Comparison of ENCODE assay signal across 1 cellular context in the genomic region with DNA sequence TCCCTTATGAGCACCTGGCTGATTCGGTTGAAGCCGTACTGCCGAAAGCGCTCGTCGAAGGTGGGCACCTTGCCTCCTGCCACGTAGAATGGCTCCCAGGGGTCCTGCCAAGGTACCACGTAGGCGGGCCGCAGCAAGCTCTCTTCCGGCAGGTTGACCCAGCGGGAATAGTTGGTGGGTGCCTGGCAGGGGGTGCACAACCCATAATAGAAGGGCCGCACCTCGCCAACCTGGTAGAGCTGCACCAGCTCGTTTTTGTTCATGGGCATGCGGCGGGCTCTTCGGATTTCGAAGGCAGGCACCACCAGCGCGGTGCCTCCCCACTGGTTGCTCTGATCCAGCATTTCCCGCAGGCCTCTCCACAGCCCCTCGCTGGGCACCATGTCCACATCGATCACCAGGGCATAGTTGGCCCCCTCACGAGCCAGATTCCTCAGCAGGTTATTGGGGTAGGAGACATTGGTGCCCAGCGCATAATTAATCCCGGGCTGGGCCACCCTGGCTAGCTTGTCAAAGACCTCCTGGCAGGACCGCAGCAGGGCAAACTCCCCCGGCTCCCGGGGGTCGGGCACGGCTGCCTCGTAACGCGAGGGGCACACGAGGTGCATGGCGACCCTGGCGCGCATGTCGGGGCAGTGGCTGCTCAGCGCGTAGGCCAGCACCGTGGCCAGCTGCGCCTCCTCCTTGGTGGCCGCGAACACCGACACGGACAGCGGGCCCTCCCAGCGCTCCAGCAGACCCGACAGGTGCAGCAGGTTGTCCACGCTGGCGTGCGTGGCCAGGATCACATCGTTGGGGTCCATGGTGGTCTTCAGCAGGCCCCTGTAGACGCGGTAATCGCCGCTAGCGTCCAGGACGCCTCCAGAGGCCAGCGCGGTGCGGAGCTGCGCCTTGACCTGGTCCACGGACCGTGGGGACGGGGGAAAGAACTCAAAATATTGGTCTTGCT.
TF ChIP-seq lines count a peak whose summit lies in the region.

No MANE protein-coding gene starts in this region.

TF ChIP-seq in HepG2, 621 proteins besides CTCF, POLR2A, EP300 and RAD21 (continued from another document and continues in another):
- TF ChIP-seq ZBTB40 (IDR thresholded peaks at IDR 0.05), result no peak
- peak; percentile 87 for TF ChIP-seq ZBTB40 (CRISPR knock-in tag; IDR thresholded peaks at IDR 0.05)
- 0 out of 2 replicates have a peak, but pooled peaks have one; percentile 37 for TF ChIP-seq ZFX (CRISPR knock-in tag; IDR thresholded peaks at IDR 0.05; ENCODE audit: low read depth)
- 0 out of 2 replicates have a peak, but pooled peaks have one; percentile 2 for TF ChIP-seq STAG1 (CRISPR knock-in tag; IDR thresholded peaks at IDR 0.05)
- peak; percentile 51; the same call in 1 of the 2 replicates for TF ChIP-seq ZSCAN20 (CRISPR knock-in tag; IDR thresholded peaks at IDR 0.05; ENCODE audit: borderline replicate concordance)
- TF ChIP-seq, protein P1, sequence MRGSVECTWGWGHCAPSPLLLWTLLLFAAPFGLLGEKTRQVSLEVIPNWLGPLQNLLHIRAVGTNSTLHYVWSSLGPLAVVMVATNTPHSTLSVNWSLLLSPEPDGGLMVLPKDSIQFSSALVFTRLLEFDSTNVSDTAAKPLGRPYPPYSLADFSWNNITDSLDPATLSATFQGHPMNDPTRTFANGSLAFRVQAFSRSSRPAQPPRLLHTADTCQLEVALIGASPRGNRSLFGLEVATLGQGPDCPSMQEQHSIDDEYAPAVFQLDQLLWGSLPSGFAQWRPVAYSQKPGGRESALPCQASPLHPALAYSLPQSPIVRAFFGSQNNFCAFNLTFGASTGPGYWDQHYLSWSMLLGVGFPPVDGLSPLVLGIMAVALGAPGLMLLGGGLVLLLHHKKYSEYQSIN (CRISPR knock-in tag; IDR thresholded peaks at IDR 0.05; ENCODE audit: borderline replicate concordance), result no peak
- peak; percentile 85; the same call in 1 of the 2 replicates for TF ChIP-seq ZBTB7B (CRISPR knock-in tag; IDR thresholded peaks at IDR 0.05)
- TF ChIP-seq GABPB1 (CRISPR knock-in tag; IDR thresholded peaks at IDR 0.05), result peak; percentile 54; the same call in 1 of the 2 replicates
- TF ChIP-seq ZNF317 (CRISPR knock-in tag; IDR thresholded peaks at IDR 0.05), result no peak
- no peak for TF ChIP-seq ZNF101 (CRISPR knock-in tag; IDR thresholded peaks at IDR 0.05; ENCODE audit: borderline replicate concordance, low read depth)
- peak; percentile 52; the same call in 1 of the 2 replicates for TF ChIP-seq RXRA (CRISPR knock-in tag; IDR thresholded peaks at IDR 0.05)
- TF ChIP-seq ZNF350 (CRISPR knock-in tag; IDR thresholded peaks at IDR 0.05; ENCODE audit: borderline replicate concordance, low read depth), result no peak; the same call in 1 of the 2 replicates
- TF ChIP-seq SMAD3 (CRISPR knock-in tag; IDR thresholded peaks at IDR 0.05), result no peak
- TF ChIP-seq ISL2 (CRISPR knock-in tag; IDR thresholded peaks at IDR 0.05), result peak; percentile 57; the same call in 1 of the 2 replicates
- peak; percentile 5 for TF ChIP-seq HDAC2 (CRISPR knock-in tag; IDR thresholded peaks at IDR 0.05)
- no peak for TF ChIP-seq RFX5 (IDR thresholded peaks at IDR 0.05; ENCODE audit: low read depth, low read length)
- TF ChIP-seq SMARCC2 (IDR thresholded peaks at IDR 0.05), result no peak
- peak; percentile 78 for TF ChIP-seq CBFB (CRISPR knock-in tag; IDR thresholded peaks at IDR 0.05)
- TF ChIP-seq ZNF782 (CRISPR knock-in tag; IDR thresholded peaks at IDR 0.05; ENCODE audit: borderline replicate concordance), result peak; percentile 54; the same call in 1 of the 2 replicates
- no peak for TF ChIP-seq TFDP2 (CRISPR knock-in tag; IDR thresholded peaks at IDR 0.05)
- TF ChIP-seq ZFAT (CRISPR knock-in tag; conservative IDR thresholded peaks at IDR 0.05), result 0 out of 2 replicates have a peak, but pooled peaks have one; percentile 21
- peak; percentile 40 for TF ChIP-seq AGO1 (IDR thresholded peaks at IDR 0.05; ENCODE audit: low read depth, low read length, poor library complexity, severe bottlenecking)
- peak; percentile 47; the same call in 1 of the 2 replicates for TF ChIP-seq ZNF547 (CRISPR knock-in tag; IDR thresholded peaks at IDR 0.05)
- 0 out of 2 replicates have a peak, but pooled peaks have one; percentile 15 for TF ChIP-seq ZNF747 (CRISPR knock-in tag; IDR thresholded peaks at IDR 0.05; ENCODE audit: borderline replicate concordance)
- no peak for TF ChIP-seq ISX (CRISPR knock-in tag; conservative IDR thresholded peaks at IDR 0.05)
- 0 out of 2 replicates have a peak, but pooled peaks have one; percentile 49 for TF ChIP-seq SNAI1 (CRISPR knock-in tag; IDR thresholded peaks at IDR 0.05; ENCODE audit: borderline replicate concordance)
- TF ChIP-seq ZNF296 (CRISPR knock-in tag; conservative IDR thresholded peaks at IDR 0.05), result peak; percentile 77; the same call in 1 of the 2 replicates
- TF ChIP-seq ZNF33B (CRISPR knock-in tag; IDR thresholded peaks at IDR 0.05), result 0 out of 2 replicates have a peak, but pooled peaks have one; percentile 56
- no peak for TF ChIP-seq GPN1 (CRISPR knock-in tag; IDR thresholded peaks at IDR 0.05; ENCODE audit: borderline replicate concordance)
- no peak for TF ChIP-seq AKAP8 (CRISPR knock-in tag; IDR thresholded peaks at IDR 0.05)
- TF ChIP-seq TBX2 (CRISPR knock-in tag; IDR thresholded peaks at IDR 0.05; ENCODE audit: borderline replicate concordance), result peak; percentile 58
- TF ChIP-seq DR1 (CRISPR knock-in tag; IDR thresholded peaks at IDR 0.05), result 0 out of 2 replicates have a peak, but pooled peaks have one; percentile 14
- TF ChIP-seq ZNF839 (CRISPR knock-in tag; IDR thresholded peaks at IDR 0.05; ENCODE audit: borderline replicate concordance), result peak; percentile 76; the same call in 1 of the 2 replicates
- peak; percentile 56; the same call in 1 of the 2 replicates for TF ChIP-seq HES4 (CRISPR knock-in tag; IDR thresholded peaks at IDR 0.05; ENCODE audit: borderline replicate concordance)
- TF ChIP-seq DZIP1 (CRISPR knock-in tag; IDR thresholded peaks at IDR 0.05), result peak; percentile 76; the same call in 1 of the 2 replicates
- TF ChIP-seq, protein P2, sequence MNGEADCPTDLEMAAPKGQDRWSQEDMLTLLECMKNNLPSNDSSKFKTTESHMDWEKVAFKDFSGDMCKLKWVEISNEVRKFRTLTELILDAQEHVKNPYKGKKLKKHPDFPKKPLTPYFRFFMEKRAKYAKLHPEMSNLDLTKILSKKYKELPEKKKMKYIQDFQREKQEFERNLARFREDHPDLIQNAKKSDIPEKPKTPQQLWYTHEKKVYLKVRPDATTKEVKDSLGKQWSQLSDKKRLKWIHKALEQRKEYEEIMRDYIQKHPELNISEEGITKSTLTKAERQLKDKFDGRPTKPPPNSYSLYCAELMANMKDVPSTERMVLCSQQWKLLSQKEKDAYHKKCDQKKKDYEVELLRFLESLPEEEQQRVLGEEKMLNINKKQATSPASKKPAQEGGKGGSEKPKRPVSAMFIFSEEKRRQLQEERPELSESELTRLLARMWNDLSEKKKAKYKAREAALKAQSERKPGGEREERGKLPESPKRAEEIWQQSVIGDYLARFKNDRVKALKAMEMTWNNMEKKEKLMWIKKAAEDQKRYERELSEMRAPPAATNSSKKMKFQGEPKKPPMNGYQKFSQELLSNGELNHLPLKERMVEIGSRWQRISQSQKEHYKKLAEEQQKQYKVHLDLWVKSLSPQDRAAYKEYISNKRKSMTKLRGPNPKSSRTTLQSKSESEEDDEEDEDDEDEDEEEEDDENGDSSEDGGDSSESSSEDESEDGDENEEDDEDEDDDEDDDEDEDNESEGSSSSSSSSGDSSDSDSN (CRISPR knock-in tag; IDR thresholded peaks at IDR 0.05), result peak; percentile 59
